ENCODE assay signal across 1 cellular context in genomic region chr19:17420267-17420924, GRCh38.
TF ChIP-seq lines count a peak whose summit lies in the region.

No MANE protein-coding gene starts in this region.

TF ChIP-seq in HepG2, 621 proteins besides CTCF, POLR2A, EP300 and RAD21 (continued from another document and continues in another):
- TF ChIP-seq, protein P1, sequence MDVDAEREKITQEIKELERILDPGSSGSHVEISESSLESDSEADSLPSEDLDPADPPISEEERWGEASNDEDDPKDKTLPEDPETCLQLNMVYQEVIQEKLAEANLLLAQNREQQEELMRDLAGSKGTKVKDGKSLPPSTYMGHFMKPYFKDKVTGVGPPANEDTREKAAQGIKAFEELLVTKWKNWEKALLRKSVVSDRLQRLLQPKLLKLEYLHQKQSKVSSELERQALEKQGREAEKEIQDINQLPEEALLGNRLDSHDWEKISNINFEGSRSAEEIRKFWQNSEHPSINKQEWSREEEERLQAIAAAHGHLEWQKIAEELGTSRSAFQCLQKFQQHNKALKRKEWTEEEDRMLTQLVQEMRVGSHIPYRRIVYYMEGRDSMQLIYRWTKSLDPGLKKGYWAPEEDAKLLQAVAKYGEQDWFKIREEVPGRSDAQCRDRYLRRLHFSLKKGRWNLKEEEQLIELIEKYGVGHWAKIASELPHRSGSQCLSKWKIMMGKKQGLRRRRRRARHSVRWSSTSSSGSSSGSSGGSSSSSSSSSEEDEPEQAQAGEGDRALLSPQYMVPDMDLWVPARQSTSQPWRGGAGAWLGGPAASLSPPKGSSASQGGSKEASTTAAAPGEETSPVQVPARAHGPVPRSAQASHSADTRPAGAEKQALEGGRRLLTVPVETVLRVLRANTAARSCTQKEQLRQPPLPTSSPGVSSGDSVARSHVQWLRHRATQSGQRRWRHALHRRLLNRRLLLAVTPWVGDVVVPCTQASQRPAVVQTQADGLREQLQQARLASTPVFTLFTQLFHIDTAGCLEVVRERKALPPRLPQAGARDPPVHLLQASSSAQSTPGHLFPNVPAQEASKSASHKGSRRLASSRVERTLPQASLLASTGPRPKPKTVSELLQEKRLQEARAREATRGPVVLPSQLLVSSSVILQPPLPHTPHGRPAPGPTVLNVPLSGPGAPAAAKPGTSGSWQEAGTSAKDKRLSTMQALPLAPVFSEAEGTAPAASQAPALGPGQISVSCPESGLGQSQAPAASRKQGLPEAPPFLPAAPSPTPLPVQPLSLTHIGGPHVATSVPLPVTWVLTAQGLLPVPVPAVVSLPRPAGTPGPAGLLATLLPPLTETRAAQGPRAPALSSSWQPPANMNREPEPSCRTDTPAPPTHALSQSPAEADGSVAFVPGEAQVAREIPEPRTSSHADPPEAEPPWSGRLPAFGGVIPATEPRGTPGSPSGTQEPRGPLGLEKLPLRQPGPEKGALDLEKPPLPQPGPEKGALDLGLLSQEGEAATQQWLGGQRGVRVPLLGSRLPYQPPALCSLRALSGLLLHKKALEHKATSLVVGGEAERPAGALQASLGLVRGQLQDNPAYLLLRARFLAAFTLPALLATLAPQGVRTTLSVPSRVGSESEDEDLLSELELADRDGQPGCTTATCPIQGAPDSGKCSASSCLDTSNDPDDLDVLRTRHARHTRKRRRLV (CRISPR knock-in tag; IDR thresholded peaks at IDR 0.05), result no peak
- 0 out of 2 replicates have a peak, but pooled peaks have one; percentile 8 for TF ChIP-seq KDM5B (CRISPR knock-in tag; IDR thresholded peaks at IDR 0.05; ENCODE audit: borderline replicate concordance)
- TF ChIP-seq TERF1 (CRISPR knock-in tag; IDR thresholded peaks at IDR 0.05), result no peak
- peak; percentile 98 for TF ChIP-seq ZNF263 (CRISPR knock-in tag; IDR thresholded peaks at IDR 0.05)
- TF ChIP-seq ZNF687 (CRISPR knock-in tag; IDR thresholded peaks at IDR 0.05), result peak; percentile 34; the same call in 1 of the 2 replicates
- peak; percentile 18; the same call in 1 of the 2 replicates for TF ChIP-seq ZNF253 (CRISPR knock-in tag; IDR thresholded peaks at IDR 0.05; ENCODE audit: borderline replicate concordance)
- TF ChIP-seq STAG1 (CRISPR knock-in tag; IDR thresholded peaks at IDR 0.05), result peak; percentile 44
- TF ChIP-seq, protein P2, sequence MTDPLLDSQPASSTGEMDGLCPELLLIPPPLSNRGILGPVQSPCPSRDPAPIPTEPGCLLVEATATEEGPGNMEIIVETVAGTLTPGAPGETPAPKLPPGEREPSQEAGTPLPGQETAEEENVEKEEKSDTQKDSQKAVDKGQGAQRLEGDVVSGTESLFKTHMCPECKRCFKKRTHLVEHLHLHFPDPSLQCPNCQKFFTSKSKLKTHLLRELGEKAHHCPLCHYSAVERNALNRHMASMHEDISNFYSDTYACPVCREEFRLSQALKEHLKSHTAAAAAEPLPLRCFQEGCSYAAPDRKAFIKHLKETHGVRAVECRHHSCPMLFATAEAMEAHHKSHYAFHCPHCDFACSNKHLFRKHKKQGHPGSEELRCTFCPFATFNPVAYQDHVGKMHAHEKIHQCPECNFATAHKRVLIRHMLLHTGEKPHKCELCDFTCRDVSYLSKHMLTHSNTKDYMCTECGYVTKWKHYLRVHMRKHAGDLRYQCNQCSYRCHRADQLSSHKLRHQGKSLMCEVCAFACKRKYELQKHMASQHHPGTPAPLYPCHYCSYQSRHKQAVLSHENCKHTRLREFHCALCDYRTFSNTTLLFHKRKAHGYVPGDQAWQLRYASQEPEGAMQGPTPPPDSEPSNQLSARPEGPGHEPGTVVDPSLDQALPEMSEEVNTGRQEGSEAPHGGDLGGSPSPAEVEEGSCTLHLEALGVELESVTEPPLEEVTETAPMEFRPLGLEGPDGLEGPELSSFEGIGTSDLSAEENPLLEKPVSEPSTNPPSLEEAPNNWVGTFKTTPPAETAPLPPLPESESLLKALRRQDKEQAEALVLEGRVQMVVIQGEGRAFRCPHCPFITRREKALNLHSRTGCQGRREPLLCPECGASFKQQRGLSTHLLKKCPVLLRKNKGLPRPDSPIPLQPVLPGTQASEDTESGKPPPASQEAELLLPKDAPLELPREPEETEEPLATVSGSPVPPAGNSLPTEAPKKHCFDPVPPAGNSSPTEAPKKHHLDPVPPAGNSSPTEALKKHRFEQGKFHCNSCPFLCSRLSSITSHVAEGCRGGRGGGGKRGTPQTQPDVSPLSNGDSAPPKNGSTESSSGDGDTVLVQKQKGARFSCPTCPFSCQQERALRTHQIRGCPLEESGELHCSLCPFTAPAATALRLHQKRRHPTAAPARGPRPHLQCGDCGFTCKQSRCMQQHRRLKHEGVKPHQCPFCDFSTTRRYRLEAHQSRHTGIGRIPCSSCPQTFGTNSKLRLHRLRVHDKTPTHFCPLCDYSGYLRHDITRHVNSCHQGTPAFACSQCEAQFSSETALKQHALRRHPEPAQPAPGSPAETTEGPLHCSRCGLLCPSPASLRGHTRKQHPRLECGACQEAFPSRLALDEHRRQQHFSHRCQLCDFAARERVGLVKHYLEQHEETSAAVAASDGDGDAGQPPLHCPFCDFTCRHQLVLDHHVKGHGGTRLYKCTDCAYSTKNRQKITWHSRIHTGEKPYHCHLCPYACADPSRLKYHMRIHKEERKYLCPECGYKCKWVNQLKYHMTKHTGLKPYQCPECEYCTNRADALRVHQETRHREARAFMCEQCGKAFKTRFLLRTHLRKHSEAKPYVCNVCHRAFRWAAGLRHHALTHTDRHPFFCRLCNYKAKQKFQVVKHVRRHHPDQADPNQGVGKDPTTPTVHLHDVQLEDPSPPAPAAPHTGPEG (CRISPR knock-in tag; IDR thresholded peaks at IDR 0.05), result no peak
- 0 out of 2 replicates have a peak, but pooled peaks have one; percentile 43 for TF ChIP-seq ZNF430 (CRISPR knock-in tag; IDR thresholded peaks at IDR 0.05)
- TF ChIP-seq KLF16 (CRISPR knock-in tag; IDR thresholded peaks at IDR 0.05), result no peak
- no peak for TF ChIP-seq RFXANK (CRISPR knock-in tag; IDR thresholded peaks at IDR 0.05)
- TF ChIP-seq, protein P3, sequence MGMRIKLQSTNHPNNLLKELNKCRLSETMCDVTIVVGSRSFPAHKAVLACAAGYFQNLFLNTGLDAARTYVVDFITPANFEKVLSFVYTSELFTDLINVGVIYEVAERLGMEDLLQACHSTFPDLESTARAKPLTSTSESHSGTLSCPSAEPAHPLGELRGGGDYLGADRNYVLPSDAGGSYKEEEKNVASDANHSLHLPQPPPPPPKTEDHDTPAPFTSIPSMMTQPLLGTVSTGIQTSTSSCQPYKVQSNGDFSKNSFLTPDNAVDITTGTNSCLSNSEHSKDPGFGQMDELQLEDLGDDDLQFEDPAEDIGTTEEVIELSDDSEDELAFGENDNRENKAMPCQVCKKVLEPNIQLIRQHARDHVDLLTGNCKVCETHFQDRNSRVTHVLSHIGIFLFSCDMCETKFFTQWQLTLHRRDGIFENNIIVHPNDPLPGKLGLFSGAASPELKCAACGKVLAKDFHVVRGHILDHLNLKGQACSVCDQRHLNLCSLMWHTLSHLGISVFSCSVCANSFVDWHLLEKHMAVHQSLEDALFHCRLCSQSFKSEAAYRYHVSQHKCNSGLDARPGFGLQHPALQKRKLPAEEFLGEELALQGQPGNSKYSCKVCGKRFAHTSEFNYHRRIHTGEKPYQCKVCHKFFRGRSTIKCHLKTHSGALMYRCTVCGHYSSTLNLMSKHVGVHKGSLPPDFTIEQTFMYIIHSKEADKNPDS (CRISPR knock-in tag; IDR thresholded peaks at IDR 0.05), result peak; percentile 36; the same call in 1 of the 2 replicates
- TF ChIP-seq, protein P4, sequence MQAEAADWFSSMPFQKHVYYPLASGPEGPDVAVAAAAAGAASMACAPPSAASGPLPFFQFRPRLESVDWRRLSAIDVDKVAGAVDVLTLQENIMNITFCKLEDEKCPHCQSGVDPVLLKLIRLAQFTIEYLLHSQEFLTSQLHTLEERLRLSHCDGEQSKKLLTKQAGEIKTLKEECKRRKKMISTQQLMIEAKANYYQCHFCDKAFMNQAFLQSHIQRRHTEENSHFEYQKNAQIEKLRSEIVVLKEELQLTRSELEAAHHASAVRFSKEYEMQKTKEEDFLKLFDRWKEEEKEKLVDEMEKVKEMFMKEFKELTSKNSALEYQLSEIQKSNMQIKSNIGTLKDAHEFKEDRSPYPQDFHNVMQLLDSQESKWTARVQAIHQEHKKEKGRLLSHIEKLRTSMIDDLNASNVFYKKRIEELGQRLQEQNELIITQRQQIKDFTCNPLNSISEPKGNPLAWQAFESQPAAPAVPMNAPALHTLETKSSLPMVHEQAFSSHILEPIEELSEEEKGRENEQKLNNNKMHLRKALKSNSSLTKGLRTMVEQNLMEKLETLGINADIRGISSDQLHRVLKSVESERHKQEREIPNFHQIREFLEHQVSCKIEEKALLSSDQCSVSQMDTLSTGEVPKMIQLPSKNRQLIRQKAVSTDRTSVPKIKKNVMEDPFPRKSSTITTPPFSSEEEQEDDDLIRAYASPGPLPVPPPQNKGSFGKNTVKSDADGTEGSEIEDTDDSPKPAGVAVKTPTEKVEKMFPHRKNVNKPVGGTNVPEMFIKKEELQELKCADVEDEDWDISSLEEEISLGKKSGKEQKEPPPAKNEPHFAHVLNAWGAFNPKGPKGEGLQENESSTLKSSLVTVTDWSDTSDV (CRISPR knock-in tag; IDR thresholded peaks at IDR 0.05), result 0 out of 2 replicates have a peak, but pooled peaks have one; percentile 43
- no peak for TF ChIP-seq ZNF629 (CRISPR knock-in tag; conservative IDR thresholded peaks at IDR 0.05)
- 0 out of 2 replicates have a peak, but pooled peaks have one; percentile 18 for TF ChIP-seq ZNF451 (CRISPR knock-in tag; IDR thresholded peaks at IDR 0.05)
- TF ChIP-seq U2AF1 (optimal IDR thresholded peaks at IDR 0.05; ENCODE audit: low read depth, low read length), result no peak
- TF ChIP-seq ASH2L (IDR thresholded peaks at IDR 0.05; ENCODE audit: insufficient read length, low read depth, low read length), result peak; percentile 8
- no peak for TF ChIP-seq ZNF543 (CRISPR knock-in tag; IDR thresholded peaks at IDR 0.05)
- 0 out of 2 replicates have a peak, but pooled peaks have one; percentile 51 for TF ChIP-seq NRL (CRISPR knock-in tag; IDR thresholded peaks at IDR 0.05; ENCODE audit: borderline replicate concordance)
- TF ChIP-seq FOXM1 (CRISPR knock-in tag; IDR thresholded peaks at IDR 0.05), result no peak
- TF ChIP-seq ATAD3A (CRISPR knock-in tag; IDR thresholded peaks at IDR 0.05), result no peak
- no peak for TF ChIP-seq MED8 (CRISPR knock-in tag; IDR thresholded peaks at IDR 0.05; ENCODE audit: insufficient replicate concordance)
- TF ChIP-seq ZNF777 (CRISPR knock-in tag; IDR thresholded peaks at IDR 0.05), result peak; percentile 93
- TF ChIP-seq, protein P5, sequence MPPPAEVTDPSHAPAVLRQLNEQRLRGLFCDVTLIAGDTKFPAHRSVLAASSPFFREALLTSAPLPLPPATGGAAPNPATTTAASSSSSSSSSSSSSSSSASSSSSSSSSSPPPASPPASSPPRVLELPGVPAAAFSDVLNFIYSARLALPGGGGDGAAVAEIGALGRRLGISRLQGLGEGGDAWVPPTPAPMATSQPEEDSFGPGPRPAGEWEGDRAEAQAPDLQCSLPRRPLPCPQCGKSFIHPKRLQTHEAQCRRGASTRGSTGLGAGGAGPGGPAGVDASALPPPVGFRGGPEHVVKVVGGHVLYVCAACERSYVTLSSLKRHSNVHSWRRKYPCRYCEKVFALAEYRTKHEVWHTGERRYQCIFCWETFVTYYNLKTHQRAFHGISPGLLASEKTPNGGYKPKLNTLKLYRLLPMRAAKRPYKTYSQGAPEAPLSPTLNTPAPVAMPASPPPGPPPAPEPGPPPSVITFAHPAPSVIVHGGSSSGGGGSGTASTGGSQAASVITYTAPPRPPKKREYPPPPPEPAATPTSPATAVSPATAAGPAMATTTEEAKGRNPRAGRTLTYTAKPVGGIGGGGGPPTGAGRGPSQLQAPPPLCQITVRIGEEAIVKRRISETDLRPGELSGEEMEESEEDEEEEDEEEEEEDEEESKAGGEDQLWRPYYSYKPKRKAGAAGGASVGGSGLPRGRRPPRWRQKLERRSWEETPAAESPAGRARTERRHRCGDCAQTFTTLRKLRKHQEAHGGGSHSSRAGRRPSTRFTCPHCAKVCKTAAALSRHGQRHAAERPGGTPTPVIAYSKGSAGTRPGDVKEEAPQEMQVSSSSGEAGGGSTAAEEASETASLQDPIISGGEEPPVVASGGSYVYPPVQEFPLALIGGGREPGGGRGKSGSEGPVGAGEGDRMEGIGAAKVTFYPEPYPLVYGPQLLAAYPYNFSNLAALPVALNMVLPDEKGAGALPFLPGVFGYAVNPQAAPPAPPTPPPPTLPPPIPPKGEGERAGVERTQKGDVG (CRISPR knock-in tag; IDR thresholded peaks at IDR 0.05; ENCODE audit: borderline replicate concordance), result no peak
- TF ChIP-seq ZIK1 (CRISPR knock-in tag; IDR thresholded peaks at IDR 0.05; ENCODE audit: borderline replicate concordance, low read depth), result 0 out of 2 replicates have a peak, but pooled peaks have one; percentile 3
